In genomic region chr20:63484651-63485403, GRCh38 we compare ENCODE assay signal across 25 cellular contexts. TPM values are rescaled to one million over a fixed set of nuclear protein-coding genes. Genes with fewer than 3 reads are reported as not detected.
"Had no signal": no experiment of that assay in that cellular context is flagged by ENCODE, and none has a peak within 500 bp of the region (broad histone marks: within the 10 kb centered on the region; RNA-seq: fewer than 3 reads in every experiment).

No MANE protein-coding gene starts in this region.

- H3K27ac Mint-ChIP-seq: activated naive CD8-positive, alpha-beta T cell treated with anti-CD3 and anti-CD28 coated beads for 36 hours; activated T-cell treated with anti-CD3 and anti-CD28 coated beads, Interleukin-2, amount 50 U/mL, for 24 hours; activated T-helper 2 cell treated with anti-CD3 and anti-CD28 coated beads, Interferon-gamma antibody, Interleukin-2, Interleukin-4, amounts not matched to agents 10 μg/mL and 5 μg/mL and 100 μg/mL, durations not matched to agents 14 hours and 24 hours and 36 hours; nephron progenitor cell; stimulated activated memory B cell treated with anti-CD40 and anti-IgM and Interleukin-4, amounts not matched to agents 10 μg/mL and 1 μg/mL and 100 μg/mL, for 72 hours; WTC11 had no signal

- H3K9me3 ChIP-seq: lower lobe of right lung, mucosa of descending colon, suprapubic skin had no signal

- H3K4me1 Mint-ChIP-seq: stimulated activated memory B cell treated with anti-CD40 and anti-IgM and Interleukin-4, amounts not matched to agents 10 μg/mL and 1 μg/mL and 100 μg/mL, for 72 hours had no signal

- H3K4me3 Mint-ChIP-seq: activated naive CD8-positive, alpha-beta T cell treated with anti-CD3 and anti-CD28 coated beads for 36 hours; activated T-cell treated with anti-CD3 and anti-CD28 coated beads, Interleukin-2, amount 50 U/mL, for 24 hours; nephron progenitor cell; stimulated activated memory B cell treated with anti-CD40 and anti-IgM and Interleukin-4, amounts not matched to agents 10 μg/mL and 1 μg/mL and 100 μg/mL, for 72 hours; WTC11 had no signal

- H3K36me3 ChIP-seq: breast epithelium, lower lobe of right lung, stomach, suprapubic skin, tibial nerve had no signal

- DNase-seq: activated CD4-positive, alpha-beta T cell treated with anti-CD3 and anti-CD28 coated beads, Interleukin-2, amount 50 U/mL, for 4 hours; activated CD8-positive, alpha-beta memory T cell treated with anti-CD3 and anti-CD28 coated beads for 24 hours; activated CD8-positive, alpha-beta memory T cell treated with anti-CD3 and anti-CD28 coated beads, Interleukin-2, amount 50 U/mL, for 4 hours; activated naive CD4-positive, alpha-beta T cell; activated naive CD8-positive, alpha-beta T cell treated with anti-CD3 and anti-CD28 coated beads for 36 hours; activated T-cell treated with anti-CD3 and anti-CD28 coated beads, Interleukin-2, amount 50 U/mL, for 24 hours; cerebellar nuclear complex; hypothalamus; lower lobe of right lung; mesendoderm; mucosa of descending colon; nephron progenitor cell; occipital lobe; small intestine; stomach had no signal

- H3K4me1 ChIP-seq: breast epithelium, lower lobe of right lung had no signal

- H3K4me3 ChIP-seq: breast epithelium, coronary artery, esophagus muscularis mucosa, lower lobe of right lung, mucosa of descending colon, stomach, suprapubic skin, tibial nerve had no signal

- H3K27ac ChIP-seq: breast epithelium, coronary artery, esophagus muscularis mucosa, lower lobe of right lung, stomach, suprapubic skin, tibial nerve had no signal

- H3K36me3 Mint-ChIP-seq: activated naive CD8-positive, alpha-beta T cell treated with anti-CD3 and anti-CD28 coated beads for 36 hours; stimulated activated memory B cell treated with anti-CD40 and anti-IgM and Interleukin-4, amounts not matched to agents 10 μg/mL and 1 μg/mL and 100 μg/mL, for 72 hours; WTC11 had no signal

- H3K9me3 Mint-ChIP-seq: activated naive CD8-positive, alpha-beta T cell treated with anti-CD3 and anti-CD28 coated beads for 36 hours; activated T-cell treated with anti-CD3 and anti-CD28 coated beads, Interleukin-2, amount 50 U/mL, for 24 hours; activated T-helper 2 cell treated with anti-CD3 and anti-CD28 coated beads, Interferon-gamma antibody, Interleukin-2, Interleukin-4, amounts not matched to agents 10 μg/mL and 5 μg/mL and 100 μg/mL, durations not matched to agents 14 hours and 24 hours and 36 hours had no signal

- ATAC-seq: sciatic nerve had no signal

RNA-seq across cellular contexts. Expression of gene KCNQ2, which starts 12.4 kb away (rescaled TPM):
- total RNA-seq: activated T-helper 2 cell treated with anti-CD3 and anti-CD28 coated beads, Interferon-gamma antibody, Interleukin-2, Interleukin-4, amounts not matched to agents 10 μg/mL and 5 μg/mL and 100 μg/mL, durations not matched to agents 14 hours and 24 hours and 36 hours; breast epithelium; lower lobe of right lung; sciatic nerve; tibial nerve had no signal

RNA-seq across cellular contexts. Expression of gene EEF1A2, which starts 14.1 kb away (rescaled TPM):
- total RNA-seq: tibial nerve had no signal

RNA-seq across cellular contexts. Expression of gene PTK6, which starts 52.3 kb away (rescaled TPM):
- total RNA-seq: frontal cortex had no signal
